8 cellular contexts compared by ENCODE assay signal in genomic region chr6:46490425-46491200, GRCh38. TPM values are rescaled to one million over a fixed set of nuclear protein-coding genes. Genes with fewer than 3 reads are reported as not detected.
A peak's percentile ranks its signal among the peaks of the same experiment; 100 is the strongest.
DNase-seq lines count a peak whose midpoint lies in the region; ATAC-seq and TF ChIP-seq lines count a peak whose summit lies in the region.

No MANE protein-coding gene starts in this region.

- H3K27me3 Mint-ChIP-seq in activated CD4-positive, alpha-beta memory T cell treated with anti-CD3 and anti-CD28 coated beads for 36 hours = peaks cover 56% of the 10 kb centered on the region
- H3K27me3 Mint-ChIP-seq in osteocyte (ENCODE audit: unreplicated experiment) = peaks cover 31% of the 10 kb centered on the region

- no peak for ATAC-seq in GM19324 (IDR thresholded peaks at IDR 0.05; ENCODE audit: low FRiP score, unreplicated experiment)

- no peak overlapping the region for H3K27ac Mint-ChIP-seq in activated CD4-positive, alpha-beta memory T cell treated with anti-CD3 and anti-CD28 coated beads for 36 hours
- H3K27ac Mint-ChIP-seq in osteocyte (ENCODE audit: unreplicated experiment) = no peak overlapping the region

- peak; percentile 42 for TF ChIP-seq CTCF in GM13977 (IDR thresholded peaks at IDR 0.05; ENCODE audit: extremely low read depth, insufficient read depth, missing control alignments)
- peak; percentile 59 for TF ChIP-seq CTCF in osteocyte (IDR thresholded peaks at IDR 0.05)

- H3K4me3 Mint-ChIP-seq in activated CD4-positive, alpha-beta memory T cell treated with anti-CD3 and anti-CD28 coated beads for 36 hours = peak overlapping the region; percentile 38
- peak overlapping the region; percentile 86 for H3K4me3 Mint-ChIP-seq in osteocyte (ENCODE audit: unreplicated experiment)

- intact Hi-C loops in activated CD4-positive, alpha-beta memory T cell treated with anti-CD3 and anti-CD28 coated beads for 36 hours (cut with micrococcal nuclease) = loop anchor here (2.0 kb wide), 1 partner anchor 72 kb away; no protein-coding TSS in a partner anchor
- intact Hi-C loops in head of caudate nucleus (cut with DNase I) = loop anchor here (2.0 to 5.0 kb wide), 3 partner anchors 70 to 268 kb away; no protein-coding TSS in a partner anchor

- no peaks in the 10 kb centered on the region for H3K36me3 Mint-ChIP-seq in activated CD4-positive, alpha-beta memory T cell treated with anti-CD3 and anti-CD28 coated beads for 36 hours
- peaks cover 18% of the 10 kb centered on the region for H3K36me3 Mint-ChIP-seq in osteocyte (ENCODE audit: unreplicated experiment)

- peaks cover 12% of the 10 kb centered on the region for H3K4me1 Mint-ChIP-seq in activated CD4-positive, alpha-beta memory T cell treated with anti-CD3 and anti-CD28 coated beads for 36 hours (ENCODE audit: low read depth)
- H3K4me1 Mint-ChIP-seq in osteocyte (ENCODE audit: unreplicated experiment) = peaks cover 39% of the 10 kb centered on the region

- CTCF ChIA-PET in activated CD4-positive, alpha-beta memory T cell treated with anti-CD3 and anti-CD28 coated beads for 36 hours (lab: Charles Lee) = no interaction called here

- in situ Hi-C loops in GM13977 (cut with MboI; ENCODE audit: low pct_unique_long_range_greater_than_20kb, low sequenced_read_pairs, unreplicated experiment) = no loop called here

- POLR2A ChIA-PET in activated CD4-positive, alpha-beta memory T cell treated with anti-CD3 and anti-CD28 coated beads for 36 hours (lab: Charles Lee) = no interaction called here

- no peaks in the 10 kb centered on the region for H3K9me3 Mint-ChIP-seq in activated CD4-positive, alpha-beta memory T cell treated with anti-CD3 and anti-CD28 coated beads for 36 hours
- no peaks in the 10 kb centered on the region for H3K9me3 Mint-ChIP-seq in osteocyte (ENCODE audit: unreplicated experiment)

- DNase-seq in AG08396 (ENCODE audit: low spot score) = peak; percentile 52
- DNase-seq in GM13977 (ENCODE audit: low spot score) = peak; percentile 47
- DNase-seq in activated CD4-positive, alpha-beta memory T cell treated with anti-CD3 and anti-CD28 coated beads for 36 hours = no peak
- peak; percentile 31 to 79 (median 63) for DNase-seq in head of caudate nucleus
- DNase-seq in osteocyte (ENCODE audit: extremely low spot score, unreplicated experiment) = peak; percentile 85
- DNase-seq in HCEC 1CT = no peak
- no peak for DNase-seq in NCI-H446 (lab: John Stamatoyannopoulos, UW)

RNA-seq across cellular contexts. Expression of gene RCAN2, which starts 0.6 kb away (rescaled TPM):
- 1 to 10 TPM; 4.3 to 5.4 TPM for total RNA-seq in activated CD4-positive, alpha-beta memory T cell treated with anti-CD3 and anti-CD28 coated beads for 36 hours
- total RNA-seq in osteocyte = 27.9 and 31.3 TPM in 2 replicates

Comparison
In these comparisons a context has a peak if more than half of its experiments do, and no peak if none do; other contexts are left out.
1. DNase-seq: peak in AG08396 (single experiment), GM13977 (single experiment), head of caudate nucleus (42 of 42) and osteocyte (single experiment); none in activated CD4-positive, alpha-beta memory T cell treated with anti-CD3 and anti-CD28 coated beads for 36 hours (single experiment), HCEC 1CT (single experiment) and NCI-H446 (0 of 2).